In genomic region chr1:232372431-232373225, GRCh38 we compare ENCODE assay signal across 16 cellular contexts.
"Had no signal": no experiment of that assay in that cellular context is flagged by ENCODE, and none has a peak within 500 bp of the region (broad histone marks: within the 10 kb centered on the region; RNA-seq: fewer than 3 reads in every experiment).

No MANE protein-coding gene starts in this region.

- H3K4me3 Mint-ChIP-seq: dendritic cell treated with granulocyte-macrophage colony-stimulating factor and Interleukin-4, amounts not matched to agents 40 ng/mL and 50 ng/mL, for 4 days; endodermal cell; naive thymus-derived CD4-positive, alpha-beta T cell had no signal

- H3K4me1 Mint-ChIP-seq: naive thymus-derived CD4-positive, alpha-beta T cell had no signal

- H3K27ac Mint-ChIP-seq: dendritic cell treated with granulocyte-macrophage colony-stimulating factor and Interleukin-4, amounts not matched to agents 40 ng/mL and 50 ng/mL, for 4 days; endodermal cell; naive thymus-derived CD4-positive, alpha-beta T cell had no signal

- DNase-seq: effector CD4-positive, alpha-beta T cell; endodermal cell; erythroblast; heart right ventricle; hypothalamus; mammary epithelial cell; naive thymus-derived CD4-positive, alpha-beta T cell; small intestine; stimulated activated CD4-positive, alpha-beta T cell treated with anti-CD3 and anti-CD28 coated beads, Interleukin-2, amount 100 ng/mL, for 48 hours; stimulated activated naive CD8-positive, alpha-beta T cell treated with anti-CD3 and anti-CD28 coated beads, Interleukin-15, Interleukin-2, amounts not matched to agents 100 U/mL and 50 U/mL, for 24 hours; thyroid gland had no signal

- H3K9me3 Mint-ChIP-seq: dendritic cell treated with granulocyte-macrophage colony-stimulating factor and Interleukin-4, amounts not matched to agents 40 ng/mL and 50 ng/mL, for 4 days; endodermal cell; naive thymus-derived CD4-positive, alpha-beta T cell had no signal

- H3K36me3 Mint-ChIP-seq: naive thymus-derived CD4-positive, alpha-beta T cell had no signal

- H3K9me3 ChIP-seq: heart right ventricle, suprapubic skin, thyroid gland, upper lobe of left lung, vagina had no signal

- H3K27me3 ChIP-seq: heart right ventricle, suprapubic skin, thyroid gland, upper lobe of left lung, vagina had no signal

- H3K4me3 ChIP-seq: heart right ventricle, suprapubic skin, thyroid gland, upper lobe of left lung, vagina had no signal

- ATAC-seq: heart right ventricle; left lobe of liver; naive thymus-derived CD4-positive, alpha-beta T cell; stimulated activated naive CD8-positive, alpha-beta T cell treated with anti-CD3 and anti-CD28 coated beads, Interleukin-15, Interleukin-2, amounts not matched to agents 100 U/mL and 50 U/mL, for 24 hours had no signal

- H3K36me3 ChIP-seq: heart right ventricle, suprapubic skin, thyroid gland, upper lobe of left lung, vagina had no signal

- H3K27ac ChIP-seq: heart right ventricle, suprapubic skin, thyroid gland, upper lobe of left lung, vagina had no signal
